ENCODE assay signal across 1 cellular context in the genomic region with DNA sequence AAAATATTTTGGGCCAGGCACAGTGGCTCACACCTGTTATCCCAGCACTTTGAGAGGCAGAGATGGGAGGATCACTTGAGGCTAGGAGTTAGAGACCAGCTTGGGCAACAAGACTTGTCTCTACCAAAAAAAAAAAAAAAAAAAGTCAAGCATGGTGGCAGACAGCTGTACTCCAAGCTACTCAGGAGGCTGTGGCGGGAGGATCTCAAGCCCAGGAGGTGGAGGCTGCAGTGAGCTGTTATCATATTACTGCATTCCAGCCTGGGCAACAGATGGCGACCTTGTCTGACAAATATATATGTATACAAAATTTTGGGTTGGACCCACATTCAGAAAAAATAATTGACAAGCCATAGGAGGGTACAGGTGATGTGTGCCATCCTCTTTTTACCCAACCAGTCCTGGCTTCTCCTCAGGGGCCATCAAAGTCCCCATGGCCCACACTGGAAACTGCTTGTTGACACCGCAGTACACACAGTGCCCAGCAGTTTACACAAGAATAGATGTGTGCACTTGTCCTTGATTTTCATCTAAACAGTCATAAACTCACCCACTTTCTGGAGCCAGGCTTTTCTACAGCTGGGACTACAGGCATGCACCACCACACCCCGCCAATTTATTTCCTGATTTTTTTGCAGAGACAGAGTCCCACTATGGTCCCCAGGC.
TF ChIP-seq lines count a peak whose summit lies in the region.

No MANE protein-coding gene starts in this region.

TF ChIP-seq in GM23338, 12 proteins besides CTCF, POLR2A, EP300 and RAD21:
- TF ChIP-seq, protein P1, sequence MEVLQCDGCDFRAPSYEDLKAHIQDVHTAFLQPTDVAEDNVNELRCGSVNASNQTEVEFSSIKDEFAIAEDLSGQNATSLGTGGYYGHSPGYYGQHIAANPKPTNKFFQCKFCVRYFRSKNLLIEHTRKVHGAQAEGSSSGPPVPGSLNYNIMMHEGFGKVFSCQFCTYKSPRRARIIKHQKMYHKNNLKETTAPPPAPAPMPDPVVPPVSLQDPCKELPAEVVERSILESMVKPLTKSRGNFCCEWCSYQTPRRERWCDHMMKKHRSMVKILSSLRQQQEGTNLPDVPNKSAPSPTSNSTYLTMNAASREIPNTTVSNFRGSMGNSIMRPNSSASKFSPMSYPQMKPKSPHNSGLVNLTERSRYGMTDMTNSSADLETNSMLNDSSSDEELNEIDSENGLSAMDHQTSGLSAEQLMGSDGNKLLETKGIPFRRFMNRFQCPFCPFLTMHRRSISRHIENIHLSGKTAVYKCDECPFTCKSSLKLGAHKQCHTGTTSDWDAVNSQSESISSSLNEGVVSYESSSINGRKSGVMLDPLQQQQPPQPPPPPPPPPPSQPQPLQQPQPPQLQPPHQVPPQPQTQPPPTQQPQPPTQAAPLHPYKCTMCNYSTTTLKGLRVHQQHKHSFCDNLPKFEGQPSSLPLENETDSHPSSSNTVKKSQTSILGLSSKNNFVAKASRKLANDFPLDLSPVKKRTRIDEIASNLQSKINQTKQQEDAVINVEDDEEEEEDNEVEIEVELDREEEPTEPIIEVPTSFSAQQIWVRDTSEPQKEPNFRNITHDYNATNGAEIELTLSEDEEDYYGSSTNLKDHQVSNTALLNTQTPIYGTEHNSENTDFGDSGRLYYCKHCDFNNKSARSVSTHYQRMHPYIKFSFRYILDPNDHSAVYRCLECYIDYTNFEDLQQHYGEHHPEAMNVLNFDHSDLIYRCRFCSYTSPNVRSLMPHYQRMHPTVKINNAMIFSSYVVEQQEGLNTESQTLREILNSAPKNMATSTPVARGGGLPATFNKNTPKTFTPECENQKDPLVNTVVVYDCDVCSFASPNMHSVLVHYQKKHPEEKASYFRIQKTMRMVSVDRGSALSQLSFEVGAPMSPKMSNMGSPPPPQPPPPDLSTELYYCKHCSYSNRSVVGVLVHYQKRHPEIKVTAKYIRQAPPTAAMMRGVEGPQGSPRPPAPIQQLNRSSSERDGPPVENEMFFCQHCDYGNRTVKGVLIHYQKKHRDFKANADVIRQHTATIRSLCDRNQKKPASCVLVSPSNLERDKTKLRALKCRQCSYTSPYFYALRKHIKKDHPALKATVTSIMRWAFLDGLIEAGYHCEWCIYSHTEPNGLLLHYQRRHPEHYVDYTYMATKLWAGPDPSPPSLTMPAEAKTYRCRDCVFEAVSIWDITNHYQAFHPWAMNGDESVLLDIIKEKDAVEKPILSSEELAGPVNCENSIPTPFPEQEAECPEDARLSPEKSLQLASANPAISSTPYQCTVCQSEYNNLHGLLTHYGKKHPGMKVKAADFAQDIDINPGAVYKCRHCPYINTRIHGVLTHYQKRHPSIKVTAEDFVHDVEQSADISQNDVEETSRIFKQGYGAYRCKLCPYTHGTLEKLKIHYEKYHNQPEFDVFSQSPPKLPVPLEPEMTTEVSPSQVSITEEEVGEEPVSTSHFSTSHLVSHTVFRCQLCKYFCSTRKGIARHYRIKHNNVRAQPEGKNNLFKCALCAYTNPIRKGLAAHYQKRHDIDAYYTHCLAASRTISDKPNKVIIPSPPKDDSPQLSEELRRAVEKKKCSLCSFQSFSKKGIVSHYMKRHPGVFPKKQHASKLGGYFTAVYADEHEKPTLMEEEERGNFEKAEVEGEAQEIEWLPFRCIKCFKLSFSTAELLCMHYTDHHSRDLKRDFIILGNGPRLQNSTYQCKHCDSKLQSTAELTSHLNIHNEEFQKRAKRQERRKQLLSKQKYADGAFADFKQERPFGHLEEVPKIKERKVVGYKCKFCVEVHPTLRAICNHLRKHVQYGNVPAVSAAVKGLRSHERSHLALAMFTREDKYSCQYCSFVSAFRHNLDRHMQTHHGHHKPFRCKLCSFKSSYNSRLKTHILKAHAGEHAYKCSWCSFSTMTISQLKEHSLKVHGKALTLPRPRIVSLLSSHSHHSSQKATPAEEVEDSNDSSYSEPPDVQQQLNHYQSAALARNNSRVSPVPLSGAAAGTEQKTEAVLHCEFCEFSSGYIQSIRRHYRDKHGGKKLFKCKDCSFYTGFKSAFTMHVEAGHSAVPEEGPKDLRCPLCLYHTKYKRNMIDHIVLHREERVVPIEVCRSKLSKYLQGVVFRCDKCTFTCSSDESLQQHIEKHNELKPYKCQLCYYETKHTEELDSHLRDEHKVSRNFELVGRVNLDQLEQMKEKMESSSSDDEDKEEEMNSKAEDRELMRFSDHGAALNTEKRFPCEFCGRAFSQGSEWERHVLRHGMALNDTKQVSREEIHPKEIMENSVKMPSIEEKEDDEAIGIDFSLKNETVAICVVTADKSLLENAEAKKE (CRISPR knock-in tag; IDR thresholded peaks at IDR 0.05): no peak
- TF ChIP-seq CREB1 (CRISPR knock-in tag; IDR thresholded peaks at IDR 0.05; ENCODE audit: low read depth) (no peak), EZH2phosphoT487 (IDR thresholded peaks at IDR 0.05; ENCODE audit: unreplicated experiment) (no peak), POLR2AphosphoS5 (IDR thresholded peaks at IDR 0.05; ENCODE audit: low read depth) (no peak), JUNB (IDR thresholded peaks at IDR 0.05; ENCODE audit: unreplicated experiment) (no peak), ZNF331 (CRISPR knock-in tag; IDR thresholded peaks at IDR 0.05; ENCODE audit: low read depth) (no peak), ZNF114 (CRISPR knock-in tag; IDR thresholded peaks at IDR 0.05) (no peak), STAT1 (IDR thresholded peaks at IDR 0.05; ENCODE audit: unreplicated experiment) (no peak)
- TF ChIP-seq, protein P2, sequence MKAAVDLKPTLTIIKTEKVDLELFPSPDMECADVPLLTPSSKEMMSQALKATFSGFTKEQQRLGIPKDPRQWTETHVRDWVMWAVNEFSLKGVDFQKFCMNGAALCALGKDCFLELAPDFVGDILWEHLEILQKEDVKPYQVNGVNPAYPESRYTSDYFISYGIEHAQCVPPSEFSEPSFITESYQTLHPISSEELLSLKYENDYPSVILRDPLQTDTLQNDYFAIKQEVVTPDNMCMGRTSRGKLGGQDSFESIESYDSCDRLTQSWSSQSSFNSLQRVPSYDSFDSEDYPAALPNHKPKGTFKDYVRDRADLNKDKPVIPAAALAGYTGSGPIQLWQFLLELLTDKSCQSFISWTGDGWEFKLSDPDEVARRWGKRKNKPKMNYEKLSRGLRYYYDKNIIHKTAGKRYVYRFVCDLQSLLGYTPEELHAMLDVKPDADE (IDR thresholded peaks at IDR 0.05): no peak
